12 cellular contexts compared by ENCODE assay signal in the genomic region with DNA sequence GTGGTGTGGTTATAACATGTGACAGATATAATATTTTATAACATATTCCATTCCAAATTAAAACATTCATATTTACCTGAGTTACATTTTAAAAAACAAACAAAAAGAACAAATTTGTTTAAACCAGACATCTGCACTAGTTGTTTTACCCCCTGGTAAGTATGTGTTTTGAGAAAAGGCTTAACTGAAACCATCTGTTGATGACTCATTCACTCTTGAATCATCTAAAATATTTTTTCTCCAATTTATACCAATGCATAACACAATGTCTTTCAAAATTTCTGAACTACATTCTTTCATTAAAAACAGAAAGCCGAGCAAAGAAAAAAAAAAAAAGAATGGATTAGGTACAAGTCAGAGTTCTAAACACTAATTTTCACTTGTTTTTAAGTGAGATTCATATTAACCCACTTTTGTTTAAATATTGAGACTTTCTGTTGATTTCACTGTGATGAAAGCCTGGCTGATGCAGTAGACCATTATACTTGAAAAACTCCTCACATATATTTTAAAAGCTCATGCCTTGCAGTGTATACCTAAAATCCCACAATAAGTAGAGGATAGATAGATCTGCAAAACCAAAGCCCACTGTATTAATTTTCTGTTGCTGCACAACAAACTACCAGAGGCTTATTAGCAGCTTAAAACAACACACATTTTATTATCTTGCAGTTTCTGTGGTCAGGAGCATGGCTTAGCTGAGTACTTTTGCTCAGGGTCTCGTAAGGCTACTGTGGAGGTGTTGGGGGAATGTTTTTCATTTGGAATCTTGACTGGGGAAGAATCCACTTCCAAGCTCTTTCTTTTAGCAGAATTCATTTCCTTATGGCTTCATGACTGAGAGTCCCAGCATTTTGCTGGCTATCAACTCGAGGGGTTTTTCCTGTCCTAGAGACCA.
DNase-seq lines count a peak whose midpoint lies in the region; ATAC-seq, FAIRE-seq and TF ChIP-seq lines count a peak whose summit lies in the region.
"Had no signal": no experiment of that assay in that cellular context is flagged by ENCODE, and none has a peak within 500 bp of the region (broad histone marks: within the 10 kb centered on the region; RNA-seq: fewer than 3 reads in every experiment).

No MANE protein-coding gene starts in this region.

- no peaks in the 10 kb centered on the region for H3K36me3 ChIP-seq in mammary epithelial cell (ENCODE audit: insufficient read depth, low read length)
- H3K36me3 ChIP-seq in left lung = no peaks in the 10 kb centered on the region

- H2AFZ ChIP-seq in mammary epithelial cell (ENCODE audit: low read depth, low read length) = no peak overlapping the region

- no peak overlapping the region for H3K27ac Mint-ChIP-seq in nephron progenitor cell
- H3K27ac Mint-ChIP-seq: activated T-helper 2 cell treated with anti-CD3 and anti-CD28 coated beads, Interferon-gamma antibody, Interleukin-2, Interleukin-4, amounts not matched to agents 10 μg/mL and 5 μg/mL and 100 μg/mL, durations not matched to agents 14 hours and 24 hours and 36 hours; CD4-positive, CD25-positive, alpha-beta regulatory T cell; stimulated activated effector memory CD8-positive, alpha-beta T cell treated with anti-CD3 and anti-CD28 coated beads, Interleukin-12 subunit alpha, Interleukin-12 subunit beta, amount 100 ng/mL, for 72 hours had no signal

- no peaks in the 10 kb centered on the region for H3K4me1 Mint-ChIP-seq in nephron progenitor cell
- H3K4me1 Mint-ChIP-seq: CD4-positive, CD25-positive, alpha-beta regulatory T cell; stimulated activated effector memory CD8-positive, alpha-beta T cell treated with anti-CD3 and anti-CD28 coated beads, Interleukin-12 subunit alpha, Interleukin-12 subunit beta, amount 100 ng/mL, for 72 hours had no signal

- no peaks in the 10 kb centered on the region for H3K36me3 Mint-ChIP-seq in nephron progenitor cell (ENCODE audit: low read depth)
- H3K36me3 Mint-ChIP-seq: CD4-positive, CD25-positive, alpha-beta regulatory T cell; stimulated activated effector memory CD8-positive, alpha-beta T cell treated with anti-CD3 and anti-CD28 coated beads, Interleukin-12 subunit alpha, Interleukin-12 subunit beta, amount 100 ng/mL, for 72 hours had no signal

- no peaks in the 10 kb centered on the region for H3K9me3 Mint-ChIP-seq in nephron progenitor cell
- H3K9me3 Mint-ChIP-seq: stimulated activated effector memory CD8-positive, alpha-beta T cell treated with anti-CD3 and anti-CD28 coated beads, Interleukin-12 subunit alpha, Interleukin-12 subunit beta, amount 100 ng/mL, for 72 hours had no signal

- FAIRE-seq in frontal cortex (lab: Jason Lieb, UNC) = no peak

- ATAC-seq in left lung = peak; percentile 38
- no peak for ATAC-seq in GM18502 (IDR thresholded peaks at IDR 0.05; ENCODE audit: poor library complexity, unreplicated experiment)
- ATAC-seq: stimulated activated effector memory CD8-positive, alpha-beta T cell treated with anti-CD3 and anti-CD28 coated beads, Interleukin-12 subunit alpha, Interleukin-12 subunit beta, amount 100 ng/mL, for 72 hours had no signal

- H3K4me2 ChIP-seq in mammary epithelial cell (ENCODE audit: insufficient read depth, low read depth, low read length) = no peak overlapping the region

- in situ Hi-C loops in ACHN (cut with HindIII; ENCODE audit: low pct_ligation_motif_present, low pct_unique_long_range_greater_than_20kb, low sequenced_read_pairs) = no loop called here
- in situ Hi-C loops in mammary epithelial cell (cut with MboI; ENCODE audit: low sequenced_read_pairs in 2 of 2) = no loop called here

- no peaks in the 10 kb centered on the region for H4K20me1 ChIP-seq in mammary epithelial cell (ENCODE audit: insufficient read depth, low read length)

- no peak for TF ChIP-seq CTCF in mammary epithelial cell (conservative IDR thresholded peaks at IDR 0.05 in 1 of 2, IDR thresholded peaks at IDR 0.05 in 1 of 2; ENCODE audit: extremely low read depth in 1 of 2, insufficient read depth in 1 of 2, low read depth in 1 of 2, low read length in 2 of 2)
- no peak for TF ChIP-seq CTCF in left lung (IDR thresholded peaks at IDR 0.05)
- TF ChIP-seq CTCF in nephron progenitor cell (IDR thresholded peaks at IDR 0.05) = no peak

- H3K27me3 ChIP-seq in mammary epithelial cell (ENCODE audit: insufficient read depth, low read length) (no peaks in the 10 kb centered on the region), left lung (no peaks in the 10 kb centered on the region)

- H3K4me3 ChIP-seq in mammary epithelial cell (replicated peaks in 1 of 3; ENCODE audit: insufficient read depth in 1 of 3, low read depth in 2 of 3, low read length in 3 of 3) (no peak overlapping the region), left lung (no peak overlapping the region)

- peak; percentile 10 for DNase-seq in ACHN
- DNase-seq in HS-27A (ENCODE audit: low read depth) = peak; percentile 73
- DNase-seq in mammary epithelial cell = peak; percentile 50
- no peak for DNase-seq in left lung
- no peak for DNase-seq in DMS153 treated with DMSO at 0.1 percent for 48 hours (lab: John Stamatoyannopoulos, UW; ENCODE audit: unreplicated experiment)
- no peak for DNase-seq in frontal cortex (ENCODE audit: low spot score in 2 of 2)
- no peak for DNase-seq in nephron progenitor cell
- DNase-seq: CD4-positive, CD25-positive, alpha-beta regulatory T cell; MV-4-11 had no signal

- no peaks in the 10 kb centered on the region for H3K79me2 ChIP-seq in mammary epithelial cell (ENCODE audit: insufficient read depth, low read length)

- H3K9ac ChIP-seq in mammary epithelial cell (ENCODE audit: insufficient read depth, low read length) = no peak overlapping the region

- CTCF ChIA-PET in mammary epithelial cell (lab: Charles Lee; ENCODE audit: low non-redundant PET) = no interaction called here

- intact Hi-C loops in mammary epithelial cell (cut with micrococcal nuclease) = no loop called here
- intact Hi-C loops in left lung (cut with DNase I) = no loop called here

- dilution Hi-C loops in mammary epithelial cell (cut with HindIII; ENCODE audit: low sequenced_read_pairs) = no loop called here

- H3K4me1 ChIP-seq in mammary epithelial cell (ENCODE audit: insufficient read depth, low read length) (no peaks in the 10 kb centered on the region), left lung (no peaks in the 10 kb centered on the region)

- no peak overlapping the region for H3K4me3 Mint-ChIP-seq in nephron progenitor cell
- H3K4me3 Mint-ChIP-seq: CD4-positive, CD25-positive, alpha-beta regulatory T cell; stimulated activated effector memory CD8-positive, alpha-beta T cell treated with anti-CD3 and anti-CD28 coated beads, Interleukin-12 subunit alpha, Interleukin-12 subunit beta, amount 100 ng/mL, for 72 hours had no signal

- H3K27me3 Mint-ChIP-seq in nephron progenitor cell (ENCODE audit: low read depth, poor library complexity) = no peaks in the 10 kb centered on the region
- H3K27me3 Mint-ChIP-seq: CD4-positive, CD25-positive, alpha-beta regulatory T cell had no signal

- 78% methylated on average over 3 of the region's 3 CpGs for WGBS in mammary epithelial cell (ENCODE audit: low coverage, missing lambda C conversion rate)

- no TSS peak for BruUV-seq in mammary epithelial cell (replicated peaks; lab: Mats Ljungman, UMichigan)

- no peaks in the 10 kb centered on the region for H3K9me3 ChIP-seq in mammary epithelial cell (replicated peaks; ENCODE audit: insufficient read depth, low read length)
- no peaks in the 10 kb centered on the region for H3K9me3 ChIP-seq in left lung

- H3K27ac ChIP-seq in mammary epithelial cell (ENCODE audit: insufficient read depth, low read depth, low read length) (no peak overlapping the region), left lung (no peak overlapping the region)

Comparison
In these comparisons a context has a peak if more than half of its experiments do, and no peak if none do; other contexts are left out.
1. DNase-seq: peak in ACHN (single experiment), HS-27A (single experiment) and mammary epithelial cell (single experiment); none in left lung (0 of 2), DMS153 treated with DMSO at 0.1 percent for 48 hours (single experiment), frontal cortex (0 of 2) and nephron progenitor cell (single experiment).